ENCODE assay signal across 14 cellular contexts in the genomic region with DNA sequence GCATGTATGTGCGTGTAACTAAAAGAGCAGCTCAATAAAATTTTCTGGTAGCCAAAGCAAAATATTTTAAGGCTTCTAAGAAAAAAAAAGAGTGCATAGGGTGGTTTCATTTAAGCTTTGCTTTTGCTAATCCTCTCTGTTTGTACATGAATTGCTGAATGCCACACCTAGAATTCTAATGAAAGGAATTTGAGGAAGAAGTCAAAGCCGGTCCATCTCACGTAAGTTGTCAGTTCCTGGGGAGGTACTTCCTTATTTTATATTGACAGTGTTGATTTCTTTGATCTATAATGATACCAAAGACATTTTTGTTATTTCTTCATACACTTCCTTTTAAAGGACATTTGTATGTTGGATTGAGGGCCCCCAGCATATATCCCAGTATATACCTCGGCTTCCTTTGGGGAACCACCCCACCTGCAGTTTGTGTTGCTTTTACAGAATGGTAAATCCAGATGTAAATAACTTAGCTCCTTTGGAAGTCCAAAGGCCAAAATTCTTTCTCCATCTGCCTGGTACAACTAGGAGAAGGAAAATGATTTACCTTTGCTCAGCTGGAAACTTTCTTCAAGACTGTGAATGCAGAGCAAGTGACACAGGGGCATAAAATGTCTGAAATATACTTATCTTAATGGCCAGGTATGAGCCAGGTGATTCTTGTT.
"Had no signal": no experiment of that assay in that cellular context is flagged by ENCODE, and none has a peak within 500 bp of the region (broad histone marks: within the 10 kb centered on the region; RNA-seq: fewer than 3 reads in every experiment).

No MANE protein-coding gene starts in this region.

- H3K36me3 ChIP-seq: ascending aorta, neural progenitor cell, ovary had no signal

- H3K9me3 ChIP-seq: ascending aorta, ovary had no signal

- H3K4me2 ChIP-seq: neural progenitor cell had no signal

- H3K27ac Mint-ChIP-seq: activated CD8-positive, alpha-beta T cell treated with anti-CD3 and anti-CD28 coated beads for 36 hours; activated T-cell treated with anti-CD3 and anti-CD28 coated beads, Interleukin-2, amount 50 U/mL, for 72 hours; mesothelial cell of epicardium; neural progenitor cell; stimulated activated naive CD8-positive, alpha-beta T cell treated with anti-CD3 and anti-CD28 coated beads, Interleukin-15, Interleukin-2, amounts not matched to agents 100 ng/mL and 50 ng/mL, for 24 hours had no signal

- ATAC-seq: activated CD8-positive, alpha-beta T cell treated with anti-CD3 and anti-CD28 coated beads for 36 hours; activated T-cell treated with anti-CD3 and anti-CD28 coated beads, Interleukin-2, amount 50 U/mL, for 72 hours had no signal

- H3K27ac ChIP-seq: ascending aorta, neural progenitor cell, ovary had no signal

- DNase-seq: activated CD4-positive, alpha-beta T cell treated with anti-CD3 and anti-CD28 coated beads for 4 hours; activated CD8-positive, alpha-beta memory T cell treated with anti-CD3 and anti-CD28 coated beads, Interleukin-2, amount 50 U/mL, for 4 hours; activated CD8-positive, alpha-beta T cell treated with anti-CD3 and anti-CD28 coated beads for 36 hours; activated naive CD4-positive, alpha-beta T cell; activated T-cell treated with anti-CD3 and anti-CD28 coated beads, Interleukin-2, amount 50 U/mL, for 72 hours; dorsolateral prefrontal cortex; ovary; stimulated activated CD4-positive, alpha-beta T cell treated with anti-CD3 and anti-CD28 coated beads, Interleukin-4, amount 100 ng/mL, for 1 hour; stimulated activated CD8-positive, alpha-beta memory T cell treated with anti-CD3 and anti-CD28 coated beads, Interleukin-4, amount 100 ng/mL, for 48 hours; T-helper 9 cell had no signal

- H2AFZ ChIP-seq: neural progenitor cell had no signal

- H3K4me1 ChIP-seq: ascending aorta, neural progenitor cell had no signal

- H3K9me3 Mint-ChIP-seq: activated CD8-positive, alpha-beta T cell treated with anti-CD3 and anti-CD28 coated beads for 36 hours; activated T-cell treated with anti-CD3 and anti-CD28 coated beads, Interleukin-2, amount 50 U/mL, for 72 hours; neural progenitor cell; stimulated activated naive CD8-positive, alpha-beta T cell treated with anti-CD3 and anti-CD28 coated beads, Interleukin-15, Interleukin-2, amounts not matched to agents 100 ng/mL and 50 ng/mL, for 24 hours had no signal

- H3K9ac ChIP-seq: neural progenitor cell had no signal

- H3K36me3 Mint-ChIP-seq: neural progenitor cell had no signal

- H3K4me3 Mint-ChIP-seq: activated CD8-positive, alpha-beta T cell treated with anti-CD3 and anti-CD28 coated beads for 36 hours; activated T-cell treated with anti-CD3 and anti-CD28 coated beads, Interleukin-2, amount 50 U/mL, for 72 hours; mesothelial cell of epicardium; neural progenitor cell; stimulated activated naive CD8-positive, alpha-beta T cell treated with anti-CD3 and anti-CD28 coated beads, Interleukin-15, Interleukin-2, amounts not matched to agents 100 ng/mL and 50 ng/mL, for 24 hours had no signal

- H3K27me3 ChIP-seq: ascending aorta, dorsolateral prefrontal cortex, neural progenitor cell, ovary had no signal

- H3K4me1 Mint-ChIP-seq: neural progenitor cell had no signal

- H3K4me3 ChIP-seq: ascending aorta, dorsolateral prefrontal cortex, neural progenitor cell, ovary had no signal
